ENCODE assay signal across 19 cellular contexts in genomic region chr11:66879583-66879982, GRCh38. TPM values are rescaled to one million over a fixed set of nuclear protein-coding genes. Genes with fewer than 3 reads are reported as not detected.
DNase-seq lines count a peak whose midpoint lies in the region; ATAC-seq, FAIRE-seq and TF ChIP-seq lines count a peak whose summit lies in the region.
"Had no signal": no experiment of that assay in that cellular context is flagged by ENCODE, and none has a peak within 500 bp of the region (broad histone marks: within the 10 kb centered on the region; RNA-seq: fewer than 3 reads in every experiment).

No MANE protein-coding gene starts in this region.

- in situ Hi-C loops in HepG2 (cut with HindIII; ENCODE audit: extremely low pct_ligation_motif_present, low pct_unique_long_range_greater_than_20kb): no loop called here

- TF ChIP-seq RAD21 in HepG2 (CRISPR knock-in tag; IDR thresholded peaks at IDR 0.05): no peak

- H3K36me3 ChIP-seq in HepG2 (replicated peaks in 1 of 2; ENCODE audit: control insufficient read depth in 1 of 2, insufficient read depth in 2 of 2, low read length in 2 of 2) (peaks cover 0 to 3% of the 10 kb centered on the region in 2 experiments; a peak in 3 of 5 replicates), right lobe of liver (no peaks in the 10 kb centered on the region), NT2/D1 (ENCODE audit: insufficient read depth, insufficient read length, low read length) (no peaks in the 10 kb centered on the region), subcutaneous abdominal adipose tissue (ENCODE audit: control insufficient read depth in 5 of 5, insufficient read depth in 5 of 5, low read length in 5 of 5) (no peaks in the 10 kb centered on the region), colonic mucosa (no peaks in the 10 kb centered on the region)

- H3K4me3 Mint-ChIP-seq in glutamatergic neuron (ENCODE audit: unreplicated experiment): peak overlapping the region; percentile 55
- H3K4me3 Mint-ChIP-seq: CD4-positive, alpha-beta T cell had no signal

- TF ChIP-seq EP300 in HepG2 (IDR thresholded peaks at IDR 0.05; ENCODE audit: low read depth in 2 of 2, low read length in 2 of 2): no peak
- no peak for TF ChIP-seq EP300 in HepG2 (CRISPR knock-in tag; IDR thresholded peaks at IDR 0.05; ENCODE audit: borderline replicate concordance)

- DNase-seq in HepG2 (ENCODE audit: low spot score) (no peak), right lobe of liver (no peak), NT2/D1 (ENCODE audit: low read depth, low spot score) (no peak), glutamatergic neuron (peak; percentile 43), kidney tubule cell (ENCODE audit: low spot score) (no peak), colonic mucosa (no peak)
- DNase-seq: Calu3; CD4-positive, alpha-beta T cell; GOT3; Karpas-422; NCI-H187 treated with DMSO at 0.1 percent for 48 hours; NCI-H2227 treated with DMSO at 0.1 percent for 48 hours; NCI-H526; PC-3; SK-N-SH had no signal

- CTCF ChIA-PET in HepG2 (lab: Yijun Ruan, JAX; ENCODE audit: low intra/inter-chr PET ratio, low total read pairs): no interaction called here

- H3K9ac ChIP-seq in HepG2 (ENCODE audit: insufficient read depth, low read depth, low read length) (no peak overlapping the region), NT2/D1 (ENCODE audit: insufficient read length, low read depth) (peak overlapping the region; percentile 33), subcutaneous abdominal adipose tissue (ENCODE audit: low read length in 5 of 5) (peak overlapping the region in 1 of 5 donors; percentile 59), colonic mucosa (ENCODE audit: low read depth in 2 of 2, low read length in 2 of 2) (no peak overlapping the region)
- H3K9ac ChIP-seq: SK-N-SH had no signal

- POLR2A ChIA-PET in HepG2 (lab: Yijun Ruan, JAX): no interaction called here

- no peaks in the 10 kb centered on the region for H3K9me3 ChIP-seq in HepG2 (ENCODE audit: low read length)
- no peaks in the 10 kb centered on the region for H3K9me3 ChIP-seq in right lobe of liver
- no peaks in the 10 kb centered on the region for H3K9me3 ChIP-seq in NT2/D1 (ENCODE audit: insufficient read depth, low read length)
- no peaks in the 10 kb centered on the region for H3K9me3 ChIP-seq in subcutaneous abdominal adipose tissue (ENCODE audit: control insufficient read depth in 5 of 5, low read length in 5 of 5)
- H3K9me3 ChIP-seq in colonic mucosa: no peaks in the 10 kb centered on the region
- H3K9me3 ChIP-seq: A549, SK-N-SH had no signal

- H3K79me2 ChIP-seq in HepG2 (ENCODE audit: insufficient read depth, low read length): peaks cover 36% of the 10 kb centered on the region

- no peak overlapping the region for H3K4me2 ChIP-seq in HepG2 (ENCODE audit: low read depth, low read length)
- H3K4me2 ChIP-seq: SK-N-SH had no signal

- 97% methylated on average over 6 of the region's 9 CpGs for WGBS in HepG2 (ENCODE audit: low lambda C conversion rate)
- 75% methylated on average over 6 of the region's 9 CpGs for WGBS in right lobe of liver (ENCODE audit: insufficient coverage, low coverage, low lambda C conversion rate, missing lambda C conversion rate)

- no peak for FAIRE-seq in HepG2 (lab: Jason Lieb, UNC)
- FAIRE-seq: A549, G401.6 had no signal

- H4K20me1 ChIP-seq in HepG2 (ENCODE audit: insufficient read depth, low read length): peaks cover 23% of the 10 kb centered on the region

- TF ChIP-seq CTCF in HepG2 (CRISPR knock-in tag; IDR thresholded peaks at IDR 0.05): no peak
- TF ChIP-seq CTCF in right lobe of liver (IDR thresholded peaks at IDR 0.05): no peak
- TF ChIP-seq CTCF in glutamatergic neuron (IDR thresholded peaks at IDR 0.05; ENCODE audit: partially characterized antibody, unreplicated experiment): no peak
- no peak for TF ChIP-seq CTCF in colonic mucosa (IDR thresholded peaks at IDR 0.05)

- TF ChIP-seq POLR2A in HepG2 (IDR thresholded peaks at IDR 0.05; ENCODE audit: insufficient read depth in 1 of 2, low read depth in 2 of 2, low read length in 2 of 2) (no peak), right lobe of liver (IDR thresholded peaks at IDR 0.05) (no peak)

- peaks cover 32% of the 10 kb centered on the region for H3K4me1 ChIP-seq in HepG2 (ENCODE audit: insufficient read depth, low read length)
- peaks cover 0 to 86% (median 29%) of the 10 kb centered on the region in 4 donors for H3K4me1 ChIP-seq in right lobe of liver
- H3K4me1 ChIP-seq in NT2/D1 (ENCODE audit: insufficient read depth, insufficient read length): peaks cover 60% of the 10 kb centered on the region
- peaks cover 4 to 88% (median 74%) of the 10 kb centered on the region in 5 donors for H3K4me1 ChIP-seq in subcutaneous abdominal adipose tissue (ENCODE audit: control insufficient read depth in 5 of 5, insufficient read depth in 5 of 5, low read length in 5 of 5)
- no peaks in the 10 kb centered on the region for H3K4me1 ChIP-seq in colonic mucosa

- peaks cover 4% of the 10 kb centered on the region for H3K9me3 Mint-ChIP-seq in glutamatergic neuron (ENCODE audit: unreplicated experiment)
- H3K9me3 Mint-ChIP-seq: CD4-positive, alpha-beta T cell had no signal

- H3K27ac ChIP-seq in HepG2 (ENCODE audit: extremely low read length, insufficient read depth, low read length) (no peak overlapping the region), right lobe of liver (no peak overlapping the region), subcutaneous abdominal adipose tissue (ENCODE audit: low read depth, low read length) (peak overlapping the region; percentile 82), colonic mucosa (no peak overlapping the region)

- no peaks in the 10 kb centered on the region for H3K36me3 Mint-ChIP-seq in glutamatergic neuron (ENCODE audit: unreplicated experiment)

- no peak overlapping the region for H3K27ac Mint-ChIP-seq in glutamatergic neuron (ENCODE audit: unreplicated experiment)
- H3K27ac Mint-ChIP-seq: CD4-positive, alpha-beta T cell had no signal

- no peak for ATAC-seq in HepG2
- no peak for ATAC-seq in right lobe of liver
- no peak for ATAC-seq in GM18517 (IDR thresholded peaks at IDR 0.05; ENCODE audit: unreplicated experiment)
- ATAC-seq: A549, PC-3 had no signal

- no TSS peak for BruUV-seq in HepG2 (replicated peaks; lab: Mats Ljungman, UMichigan)

- H3K4me1 Mint-ChIP-seq in glutamatergic neuron (ENCODE audit: low read depth, unreplicated experiment): peaks cover 38% of the 10 kb centered on the region

- peaks cover 12% of the 10 kb centered on the region for H3K27me3 Mint-ChIP-seq in glutamatergic neuron (ENCODE audit: unreplicated experiment)
- H3K27me3 Mint-ChIP-seq: CD4-positive, alpha-beta T cell had no signal

- intact Hi-C loops in HepG2 (cut with micrococcal nuclease; ENCODE audit: unreplicated experiment): no loop called here
- intact Hi-C loops in right lobe of liver (cut with DNase I): no loop called here
- intact Hi-C loops in colonic mucosa (cut with DNase I): no loop called here

- H3K27me3 ChIP-seq in HepG2 (ENCODE audit: control insufficient read depth in 1 of 2, insufficient read depth in 2 of 2, low read length in 2 of 2) (no peaks in the 10 kb centered on the region), right lobe of liver (no peaks in the 10 kb centered on the region), NT2/D1 (ENCODE audit: insufficient read depth, insufficient read length) (no peaks in the 10 kb centered on the region), subcutaneous abdominal adipose tissue (ENCODE audit: control insufficient read depth in 5 of 5, insufficient read depth in 4 of 5, low read length in 5 of 5) (no peaks in the 10 kb centered on the region), colonic mucosa (no peaks in the 10 kb centered on the region)

- H2AFZ ChIP-seq in HepG2 (ENCODE audit: low read length): no peak overlapping the region

- H3K4me3 ChIP-seq in HepG2 (replicated peaks in 1 of 3; ENCODE audit: insufficient read depth in 1 of 3, low read depth in 2 of 3, low read length in 3 of 3) (no peak overlapping the region), right lobe of liver (no peak overlapping the region), NT2/D1 (ENCODE audit: insufficient read length, low read depth) (no peak overlapping the region), subcutaneous abdominal adipose tissue (ENCODE audit: low read depth in 1 of 5, low read length in 5 of 5) (peak overlapping the region in 1 of 5 donors; percentile 25), colonic mucosa (no peak overlapping the region)
- H3K4me3 ChIP-seq: A549 had no signal

RNA-seq across cellular contexts. Expression of gene LRFN4, which starts 22.7 kb away (rescaled TPM):
- total RNA-seq in HepG2 (2016; rRNA removed; fragmentation: Illumina TruSeq; extraction: Trizol): 4.4 and 6.8 TPM in 2 replicates
- total RNA-seq in HepG2 (2016; cell fraction: cytosol; rRNA removed; fragmentation: Illumina TruSeq; extraction: Trizol; ENCODE audit: low read depth): 1.1 TPM in 2 replicates
- total RNA-seq in HepG2 (2016; cell fraction: insoluble cytoplasmic fraction; rRNA removed; fragmentation: Illumina TruSeq; extraction: Trizol): 3.5 and 6.4 TPM in 2 replicates
- total RNA-seq in HepG2 (2016; cell fraction: membrane; rRNA removed; fragmentation: Illumina TruSeq; extraction: Trizol): 4.1 and 5.5 TPM in 2 replicates
- 2.9 and 5.5 TPM in 2 replicates for total RNA-seq in HepG2 (2016; cell fraction: nucleus; rRNA removed; fragmentation: Illumina TruSeq; extraction: Trizol)
- 1.3 and 2.4 TPM in 2 replicates for polyA plus RNA-seq in HepG2 (2011; rRNA removed)
- 1.7 and 3.3 TPM in 2 replicates for polyA plus RNA-seq in HepG2 (2011; cell fraction: cytosol; rRNA removed)
- 7.1 and 9.6 TPM in 2 replicates for polyA plus RNA-seq in HepG2 (2011; cell fraction: nucleus; rRNA removed)
- 1.2 and 2.5 TPM in 2 replicates for polyA plus RNA-seq in HepG2 (2012)
- 1.4 and 1.5 TPM in 2 replicates for polyA plus RNA-seq in HepG2 (2016; cell fraction: cytosol; fragmentation: Illumina TruSeq; extraction: Trizol; ENCODE audit: low read depth)
- 3.8 and 4.4 TPM in 2 replicates for polyA plus RNA-seq in HepG2 (2016; cell fraction: insoluble cytoplasmic fraction; fragmentation: Illumina TruSeq; extraction: Trizol; ENCODE audit: low read depth)
- polyA plus RNA-seq in HepG2 (2016; cell fraction: membrane; fragmentation: Illumina TruSeq; extraction: Trizol; ENCODE audit: low read depth): 3.3 and 4.1 TPM in 2 replicates
- 7.3 and 8.5 TPM in 2 replicates for polyA plus RNA-seq in HepG2 (2016; cell fraction: nucleus; fragmentation: Illumina TruSeq; extraction: Trizol; ENCODE audit: insufficient read depth, low read depth)
- polyA minus RNA-seq in HepG2 (2011; rRNA and poly(A)+ RNA removed; ENCODE audit: low replicate concordance): 3.9 and 38.9 TPM in 2 replicates
- 2.7 and 3.0 TPM in 2 replicates for polyA minus RNA-seq in HepG2 (2011; cell fraction: cytosol; rRNA and poly(A)+ RNA removed)
- 1.1 and 1.5 TPM in 2 replicates for polyA minus RNA-seq in HepG2 (2011; cell fraction: nucleus; rRNA and poly(A)+ RNA removed)
- 1 to 10 TPM in 3 of 6 experiments, under 1 TPM in 3; 0.48 to 4.7 (median 1.1) TPM for total RNA-seq in right lobe of liver
- 67.1 TPM for total RNA-seq in glutamatergic neuron (ENCODE audit: unreplicated experiment)
- total RNA-seq in colonic mucosa: 10 to 100 TPM; 20.7 to 51.7 TPM

RNA-seq across cellular contexts. Expression of gene RCE1, which starts 36.3 kb away (rescaled TPM):
- 8.0 and 22.2 TPM in 2 replicates for total RNA-seq in HepG2 (2016; rRNA removed; fragmentation: Illumina TruSeq; extraction: Trizol)
- 5.3 and 5.8 TPM in 2 replicates for total RNA-seq in HepG2 (2016; cell fraction: cytosol; rRNA removed; fragmentation: Illumina TruSeq; extraction: Trizol; ENCODE audit: low read depth)
- 8.3 and 23.5 TPM in 2 replicates for total RNA-seq in HepG2 (2016; cell fraction: insoluble cytoplasmic fraction; rRNA removed; fragmentation: Illumina TruSeq; extraction: Trizol)
- 9.8 and 10.6 TPM in 2 replicates for total RNA-seq in HepG2 (2016; cell fraction: membrane; rRNA removed; fragmentation: Illumina TruSeq; extraction: Trizol)
- 18.1 and 22.0 TPM in 2 replicates for total RNA-seq in HepG2 (2016; cell fraction: nucleus; rRNA removed; fragmentation: Illumina TruSeq; extraction: Trizol)
- polyA plus RNA-seq in HepG2 (2011; rRNA removed): 22.4 and 29.3 TPM in 2 replicates
- polyA plus RNA-seq in HepG2 (2011; cell fraction: cytosol; rRNA removed): 18.4 and 29.0 TPM in 2 replicates
- 56.2 and 66.8 TPM in 2 replicates for polyA plus RNA-seq in HepG2 (2011; cell fraction: nucleus; rRNA removed)
- 14.4 and 22.1 TPM in 2 replicates for polyA plus RNA-seq in HepG2 (2012)
- 5.7 and 6.5 TPM in 2 replicates for polyA plus RNA-seq in HepG2 (2016; cell fraction: cytosol; fragmentation: Illumina TruSeq; extraction: Trizol; ENCODE audit: low read depth)
- polyA plus RNA-seq in HepG2 (2016; cell fraction: insoluble cytoplasmic fraction; fragmentation: Illumina TruSeq; extraction: Trizol; ENCODE audit: low read depth): 9.5 and 11.9 TPM in 2 replicates
- polyA plus RNA-seq in HepG2 (2016; cell fraction: membrane; fragmentation: Illumina TruSeq; extraction: Trizol; ENCODE audit: low read depth): 8.8 and 9.5 TPM in 2 replicates
- polyA plus RNA-seq in HepG2 (2016; cell fraction: nucleus; fragmentation: Illumina TruSeq; extraction: Trizol; ENCODE audit: insufficient read depth, low read depth): 41.3 and 46.5 TPM in 2 replicates
- polyA minus RNA-seq in HepG2 (2011; rRNA and poly(A)+ RNA removed; ENCODE audit: low replicate concordance): 40.2 and 41.8 TPM in 2 replicates
- 11.0 and 11.1 TPM in 2 replicates for polyA minus RNA-seq in HepG2 (2011; cell fraction: cytosol; rRNA and poly(A)+ RNA removed)
- polyA minus RNA-seq in HepG2 (2011; cell fraction: nucleus; rRNA and poly(A)+ RNA removed): 16.7 and 18.8 TPM in 2 replicates
- 1 to 10 TPM; 3.1 to 7.7 (median 4.5) TPM for total RNA-seq in right lobe of liver
- 30.6 TPM for total RNA-seq in glutamatergic neuron (ENCODE audit: unreplicated experiment)
- 10 to 100 TPM; 27.0 to 35.9 TPM for total RNA-seq in colonic mucosa
